ENCODE assay signal across 23 cellular contexts in the genomic region with DNA sequence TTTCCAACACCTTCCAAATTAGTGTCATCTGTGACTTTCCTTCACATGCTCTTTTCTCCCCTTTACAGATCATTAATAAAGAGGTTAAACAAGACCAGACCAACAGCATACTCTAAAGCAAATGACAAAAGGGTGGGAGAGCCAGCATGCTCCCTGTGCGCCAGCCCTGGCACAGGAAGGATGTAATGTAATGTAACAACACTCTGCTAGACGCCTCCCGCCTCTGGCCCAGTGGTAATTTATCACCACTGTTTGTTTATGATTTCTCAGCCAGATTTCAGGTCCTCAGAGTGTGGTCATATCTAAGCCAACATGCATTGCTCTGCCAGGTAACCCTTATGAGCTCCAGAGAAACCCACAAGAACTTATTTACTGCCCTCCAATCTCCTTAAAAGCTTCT.
"Had no signal": no experiment of that assay in that cellular context is flagged by ENCODE, and none has a peak within 500 bp of the region (broad histone marks: within the 10 kb centered on the region; RNA-seq: fewer than 3 reads in every experiment).

No MANE protein-coding gene starts in this region.

- H3K4me1 Mint-ChIP-seq: stimulated activated memory B cell treated with anti-CD40 and anti-IgM and Interleukin-4, amounts not matched to agents 10 μg/mL and 1 μg/mL and 100 μg/mL, for 72 hours had no signal

- ATAC-seq: activated T-cell treated with anti-CD3 and anti-CD28 coated beads, Interleukin-2, amount 50 U/mL, for 4 hours; stimulated activated memory B cell treated with anti-CD40 and anti-IgM and Interleukin-4, amounts not matched to agents 10 μg/mL and 1 μg/mL and 100 μg/mL, for 72 hours had no signal

- H3K36me3 ChIP-seq: adrenal gland, breast epithelium, colonic mucosa, esophagus muscularis mucosa, sigmoid colon, vagina, WERI-Rb-1 had no signal

- H3K4me1 ChIP-seq: breast epithelium, colonic mucosa, testis, vagina had no signal

- H3K27ac ChIP-seq: adrenal gland, breast epithelium, colonic mucosa, esophagus muscularis mucosa, sigmoid colon, testis, vagina, WERI-Rb-1 had no signal

- H3K27me3 ChIP-seq: adrenal gland, breast epithelium, colonic mucosa, esophagus muscularis mucosa, sigmoid colon, testis, vagina had no signal

- H3K9me3 Mint-ChIP-seq: activated T-cell treated with anti-CD3 and anti-CD28 coated beads, Interleukin-2, amount 50 U/mL, for 4 hours; activated T-helper 2 cell treated with anti-CD3 and anti-CD28 coated beads, Interferon-gamma antibody, Interleukin-2, Interleukin-4, amounts not matched to agents 10 μg/mL and 5 μg/mL and 100 μg/mL, durations not matched to agents 14 hours and 24 hours and 36 hours had no signal

- H3K27me3 Mint-ChIP-seq: activated naive CD8-positive, alpha-beta T cell had no signal

- H3K36me3 Mint-ChIP-seq: activated naive CD8-positive, alpha-beta T cell; stimulated activated memory B cell treated with anti-CD40 and anti-IgM and Interleukin-4, amounts not matched to agents 10 μg/mL and 1 μg/mL and 100 μg/mL, for 72 hours had no signal

- H3K9me3 ChIP-seq: adrenal gland, breast epithelium, colonic mucosa, esophagus muscularis mucosa, sigmoid colon, testis, vagina had no signal

- DNase-seq: activated CD4-positive, alpha-beta T cell treated with anti-CD3 and anti-CD28 coated beads, Interleukin-2, amount 50 U/mL, for 1 hour; activated CD4-positive, CD25-positive, alpha-beta regulatory T cell treated with anti-CD3 and anti-CD28 coated beads, Interleukin-2, amount 50 U/mL, for 72 hours; activated CD8-positive, alpha-beta memory T cell treated with anti-CD3 and anti-CD28 coated beads for 24 hours; activated CD8-positive, alpha-beta memory T cell treated with anti-CD3 and anti-CD28 coated beads, Interleukin-2, amount 50 U/mL, for 4 hours; activated naive CD4-positive, alpha-beta T cell; activated T-cell treated with anti-CD3 and anti-CD28 coated beads, Interleukin-2, amount 50 U/mL, for 4 hours; adrenal gland; colonic mucosa; hypothalamus; mesenchymal stem cell; nucleus accumbens; sigmoid colon; stimulated activated CD4-positive, alpha-beta T cell treated with anti-CD3 and anti-CD28 coated beads, Interleukin-15, amount 100 ng/mL, for 24 hours; testis; trophoblast cell; WERI-Rb-1 had no signal

- H3K4me3 Mint-ChIP-seq: activated naive CD8-positive, alpha-beta T cell; activated T-cell treated with anti-CD3 and anti-CD28 coated beads, Interleukin-2, amount 50 U/mL, for 4 hours; stimulated activated memory B cell treated with anti-CD40 and anti-IgM and Interleukin-4, amounts not matched to agents 10 μg/mL and 1 μg/mL and 100 μg/mL, for 72 hours had no signal

- H3K27ac Mint-ChIP-seq: activated naive CD8-positive, alpha-beta T cell; activated T-helper 2 cell treated with anti-CD3 and anti-CD28 coated beads, Interferon-gamma antibody, Interleukin-2, Interleukin-4, amounts not matched to agents 10 μg/mL and 5 μg/mL and 100 μg/mL, durations not matched to agents 14 hours and 24 hours and 36 hours; stimulated activated memory B cell treated with anti-CD40 and anti-IgM and Interleukin-4, amounts not matched to agents 10 μg/mL and 1 μg/mL and 100 μg/mL, for 72 hours had no signal

- H3K4me3 ChIP-seq: adrenal gland, breast epithelium, colonic mucosa, esophagus muscularis mucosa, sigmoid colon, smooth muscle cell, testis, vagina had no signal
